12 cellular contexts compared by ENCODE assay signal in the genomic region with DNA sequence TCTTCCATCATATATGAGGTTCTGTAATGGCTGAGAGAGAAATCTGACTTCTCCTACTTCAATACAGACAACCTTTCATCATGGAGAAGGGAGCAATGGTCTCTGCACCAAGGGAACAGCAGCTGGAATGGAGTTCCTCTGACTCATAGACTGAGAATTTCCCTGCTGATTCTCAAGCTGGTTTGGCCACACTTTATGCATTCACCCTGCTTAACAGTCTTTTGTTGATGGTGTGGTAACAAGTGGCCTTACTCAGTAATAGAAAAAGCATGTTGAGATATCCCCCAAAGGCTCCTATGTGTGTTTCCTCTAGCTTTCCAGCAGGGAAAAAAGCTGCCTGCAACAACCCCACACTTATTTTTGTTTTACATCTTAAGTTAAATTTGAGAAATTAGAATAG.
A peak's percentile ranks its signal among the peaks of the same experiment; 100 is the strongest.
DNase-seq lines count a peak whose midpoint lies in the region; ATAC-seq and TF ChIP-seq lines count a peak whose summit lies in the region.
"Had no signal": no experiment of that assay in that cellular context is flagged by ENCODE, and none has a peak within 500 bp of the region (broad histone marks: within the 10 kb centered on the region; RNA-seq: fewer than 3 reads in every experiment).

No MANE protein-coding gene starts in this region.

- H3K9ac ChIP-seq in endodermal cell (ENCODE audit: extremely low read depth, low read length, poor library complexity, severe bottlenecking), result no peak overlapping the region
- no peak overlapping the region for H3K9ac ChIP-seq in mesendoderm (ENCODE audit: low read length)

- H3K18ac ChIP-seq in mesendoderm (ENCODE audit: low read length), result no peak overlapping the region

- no peaks in the 10 kb centered on the region for H3K27me3 ChIP-seq in endodermal cell (ENCODE audit: control insufficient read depth, insufficient read depth, low read length, poor library complexity, severe bottlenecking)
- H3K27me3 ChIP-seq in mesendoderm (ENCODE audit: insufficient read depth, low read length, poor library complexity), result no peaks in the 10 kb centered on the region
- no peaks in the 10 kb centered on the region for H3K27me3 ChIP-seq in esophagus squamous epithelium
- H3K27me3 ChIP-seq in ovary, result no peaks in the 10 kb centered on the region

- TF ChIP-seq POLR2A in esophagus squamous epithelium (IDR thresholded peaks at IDR 0.05) (no peak), ovary (IDR thresholded peaks at IDR 0.05) (no peak)

- TF ChIP-seq CTCF in AG09309 (IDR thresholded peaks at IDR 0.05; ENCODE audit: control insufficient read depth, insufficient read depth, low read depth, low read length, missing control alignments) (no peak), endodermal cell (conservative IDR thresholded peaks at IDR 0.05) (no peak), esophagus squamous epithelium (IDR thresholded peaks at IDR 0.05) (no peak), ovary (IDR thresholded peaks at IDR 0.05) (no peak)

- H3K9me3 Mint-ChIP-seq in endodermal cell, result no peaks in the 10 kb centered on the region
- no peaks in the 10 kb centered on the region for H3K9me3 Mint-ChIP-seq in activated naive CD8-positive, alpha-beta T cell treated with anti-CD3 and anti-CD28 coated beads for 36 hours
- H3K9me3 Mint-ChIP-seq: brain; naive B cell; T-helper 2 cell treated with Interferon-gamma antibody and Interleukin-4, amounts not matched to agents 5 μg/mL and 100 μg/mL, for 36 hours had no signal

- H3K36me3 ChIP-seq in endodermal cell (ENCODE audit: control insufficient read depth, insufficient read depth, low read length), result no peaks in the 10 kb centered on the region
- H3K36me3 ChIP-seq in mesendoderm (ENCODE audit: control insufficient read depth, insufficient read depth, low read length), result no peaks in the 10 kb centered on the region
- H3K36me3 ChIP-seq in esophagus squamous epithelium, result no peaks in the 10 kb centered on the region
- no peaks in the 10 kb centered on the region for H3K36me3 ChIP-seq in ovary

- DNase-seq in AG09309 (ENCODE audit: low read depth) (peak; percentile 99), LHCN-M2 (ENCODE audit: low read depth) (peak; percentile 98), endodermal cell (peak; percentile 77), mesendoderm (peak; percentile 98), esophagus squamous epithelium (lab: John Stamatoyannopoulos, UW) (no peak), ovary (no peak)
- no peak for DNase-seq in activated naive CD8-positive, alpha-beta T cell treated with anti-CD3 and anti-CD28 coated beads for 36 hours
- DNase-seq: DND-41, naive B cell had no signal

- H3K36me3 Mint-ChIP-seq in endodermal cell (ENCODE audit: low read depth), result no peaks in the 10 kb centered on the region
- no peaks in the 10 kb centered on the region for H3K36me3 Mint-ChIP-seq in activated naive CD8-positive, alpha-beta T cell treated with anti-CD3 and anti-CD28 coated beads for 36 hours
- H3K36me3 Mint-ChIP-seq: brain, naive B cell had no signal

- no peaks in the 10 kb centered on the region for H3K79me2 ChIP-seq in mesendoderm (ENCODE audit: control insufficient read depth, insufficient read depth, low read length)

- no peaks in the 10 kb centered on the region for H3K4me1 ChIP-seq in endodermal cell (ENCODE audit: control insufficient read depth, insufficient read depth, low read length)
- H3K4me1 ChIP-seq in mesendoderm (ENCODE audit: control insufficient read depth, low read depth, low read length), result peaks cover 9% of the 10 kb centered on the region
- peaks cover 0 to 9% (median 9%) of the 10 kb centered on the region in 3 donors for H3K4me1 ChIP-seq in esophagus squamous epithelium
- H3K4me1 ChIP-seq in ovary (ENCODE audit: insufficient read depth), result no peaks in the 10 kb centered on the region

- no peak overlapping the region for H3K4me2 ChIP-seq in mesendoderm (ENCODE audit: low read length)

- peak overlapping the region; percentile 66 for H3K27ac ChIP-seq in endodermal cell (ENCODE audit: low read depth, low read length)
- H3K27ac ChIP-seq in mesendoderm (ENCODE audit: low read depth, low read length), result peak overlapping the region; percentile 75
- H3K27ac ChIP-seq in esophagus squamous epithelium, result peak overlapping the region in 1 of 4 donors; percentile 40
- H3K27ac ChIP-seq in ovary, result no peak overlapping the region

- H3K4ac ChIP-seq in mesendoderm (ENCODE audit: low read depth, low read length), result no peak overlapping the region

- H3K27ac Mint-ChIP-seq in endodermal cell, result no peak overlapping the region
- H3K27ac Mint-ChIP-seq in activated naive CD8-positive, alpha-beta T cell treated with anti-CD3 and anti-CD28 coated beads for 36 hours, result no peak overlapping the region
- H3K27ac Mint-ChIP-seq: brain; naive B cell; T-helper 2 cell treated with Interferon-gamma antibody and Interleukin-4, amounts not matched to agents 5 μg/mL and 100 μg/mL, for 36 hours had no signal

- TF ChIP-seq EP300 in ovary (IDR thresholded peaks at IDR 0.05), result no peak

- H2BK15ac ChIP-seq in mesendoderm (replicated peaks; ENCODE audit: low read depth), result no peak overlapping the region

- H3K23ac ChIP-seq in mesendoderm (ENCODE audit: low read length), result no peak overlapping the region

- H2AK5ac ChIP-seq in mesendoderm (ENCODE audit: low read length), result no peak overlapping the region

- no peak overlapping the region for H3K56ac ChIP-seq in mesendoderm (ENCODE audit: low read length)

- H3K9me3 ChIP-seq in endodermal cell (ENCODE audit: control insufficient read depth, low read length) (no peaks in the 10 kb centered on the region), esophagus squamous epithelium (no peaks in the 10 kb centered on the region), ovary (no peaks in the 10 kb centered on the region)

- intact Hi-C loops in esophagus squamous epithelium (cut with DNase I) (no loop called here), ovary (cut with DNase I) (no loop called here)

- no peak for ATAC-seq in HG03469 (IDR thresholded peaks at IDR 0.05; ENCODE audit: unreplicated experiment)

- H4K5ac ChIP-seq in mesendoderm (ENCODE audit: low read length), result no peak overlapping the region

- no peaks in the 10 kb centered on the region for H3K79me1 ChIP-seq in mesendoderm (ENCODE audit: low read length)

- no peak overlapping the region for H3K4me3 ChIP-seq in AG09309 (ENCODE audit: control insufficient read depth, low read depth, low read length)
- H3K4me3 ChIP-seq in endodermal cell (ENCODE audit: low read length), result no peak overlapping the region
- H3K4me3 ChIP-seq in mesendoderm (ENCODE audit: low read length), result no peak overlapping the region
- H3K4me3 ChIP-seq in esophagus squamous epithelium, result no peak overlapping the region
- H3K4me3 ChIP-seq in ovary, result no peak overlapping the region

- peaks cover 13% of the 10 kb centered on the region for H3K4me1 Mint-ChIP-seq in endodermal cell
- H3K4me1 Mint-ChIP-seq in activated naive CD8-positive, alpha-beta T cell treated with anti-CD3 and anti-CD28 coated beads for 36 hours, result no peaks in the 10 kb centered on the region

- no peak overlapping the region for H4K8ac ChIP-seq in mesendoderm (ENCODE audit: low read depth, low read length)

- no peak overlapping the region for H3K4me3 Mint-ChIP-seq in endodermal cell
- no peak overlapping the region for H3K4me3 Mint-ChIP-seq in activated naive CD8-positive, alpha-beta T cell treated with anti-CD3 and anti-CD28 coated beads for 36 hours
- H3K4me3 Mint-ChIP-seq: brain; naive B cell; T-helper 2 cell treated with Interferon-gamma antibody and Interleukin-4, amounts not matched to agents 5 μg/mL and 100 μg/mL, for 36 hours had no signal

- peaks cover 2% of the 10 kb centered on the region for H3K27me3 Mint-ChIP-seq in endodermal cell (ENCODE audit: insufficient read depth)
- H3K27me3 Mint-ChIP-seq in activated naive CD8-positive, alpha-beta T cell treated with anti-CD3 and anti-CD28 coated beads for 36 hours, result peaks cover 4% of the 10 kb centered on the region

- no peak overlapping the region for H2BK5ac ChIP-seq in mesendoderm (ENCODE audit: low read length)

- no peak overlapping the region for H2BK120ac ChIP-seq in mesendoderm (ENCODE audit: low read depth, low read length)

Comparison
In these comparisons a context has a peak if more than half of its experiments do, and no peak if none do; other contexts are left out.
1. DNase-seq: peak in AG09309 (single experiment), LHCN-M2 (single experiment), endodermal cell (single experiment) and mesendoderm (single experiment); none in activated naive CD8-positive, alpha-beta T cell treated with anti-CD3 and anti-CD28 coated beads for 36 hours (single experiment), esophagus squamous epithelium (single experiment) and ovary (0 of 5).
2. H3K27ac ChIP-seq: peak in endodermal cell (single experiment) and mesendoderm (single experiment); none in ovary (0 of 2).